ENCODE assay signal across 26 cellular contexts in genomic region chr1:164668451-164668850, GRCh38.
"Had no signal": no experiment of that assay in that cellular context is flagged by ENCODE, and none has a peak within 500 bp of the region (broad histone marks: within the 10 kb centered on the region; RNA-seq: fewer than 3 reads in every experiment).

No MANE protein-coding gene starts in this region.

- H3K36me3 ChIP-seq: SJCRH30 had no signal

- H3K4me1 Mint-ChIP-seq: activated CD4-positive, alpha-beta memory T cell treated with anti-CD3 and anti-CD28 coated beads, Interleukin-2, amount 10 ng/mL, durations not matched to agents 7 days and 5 days; activated T-helper 17 cell treated with anti-CD3 and anti-CD28 coated beads, Interleukin-2, amount 50 U/mL, for 72 hours had no signal

- H3K27me3 Mint-ChIP-seq: activated CD4-positive, alpha-beta memory T cell treated with anti-CD3 and anti-CD28 coated beads, Interleukin-2, amount 10 ng/mL, durations not matched to agents 7 days and 5 days; activated CD4-positive, alpha-beta T cell treated with anti-CD3 and anti-CD28 coated beads, Interleukin-2, amount 10 ng/mL, durations not matched to agents 7 days and 5 days; activated naive CD8-positive, alpha-beta T cell; activated T-helper 17 cell treated with anti-CD3 and anti-CD28 coated beads, Interleukin-2, amount 50 U/mL, for 72 hours had no signal

- H3K4me3 ChIP-seq: SJCRH30 had no signal

- H3K4me3 Mint-ChIP-seq: activated CD4-positive, alpha-beta memory T cell treated with anti-CD3 and anti-CD28 coated beads, Interleukin-2, amount 10 ng/mL, durations not matched to agents 7 days and 5 days; activated CD4-positive, alpha-beta T cell treated with anti-CD3 and anti-CD28 coated beads, Interleukin-2, amount 10 ng/mL, durations not matched to agents 7 days and 5 days; activated naive CD4-positive, alpha-beta T cell treated with anti-CD3 and anti-CD28 coated beads for 36 hours; activated naive CD8-positive, alpha-beta T cell; activated T-helper 17 cell treated with anti-CD3 and anti-CD28 coated beads, Interleukin-2, amount 50 U/mL, for 72 hours had no signal

- H3K27me3 ChIP-seq: SJCRH30 had no signal

- H3K27ac Mint-ChIP-seq: activated CD4-positive, alpha-beta memory T cell treated with anti-CD3 and anti-CD28 coated beads, Interleukin-2, amount 10 ng/mL, durations not matched to agents 7 days and 5 days; activated CD4-positive, alpha-beta T cell treated with anti-CD3 and anti-CD28 coated beads, Interleukin-2, amount 10 ng/mL, durations not matched to agents 7 days and 5 days; activated naive CD4-positive, alpha-beta T cell treated with anti-CD3 and anti-CD28 coated beads for 36 hours; activated naive CD8-positive, alpha-beta T cell; activated T-helper 17 cell treated with anti-CD3 and anti-CD28 coated beads, Interleukin-2, amount 50 U/mL, for 72 hours had no signal

- DNase-seq: activated CD4-positive, alpha-beta memory T cell treated with anti-CD3 and anti-CD28 coated beads, Interleukin-2, amount 10 ng/mL, durations not matched to agents 7 days and 5 days; activated CD4-positive, alpha-beta T cell treated with anti-CD3 and anti-CD28 coated beads, Interleukin-2, amount 10 ng/mL, durations not matched to agents 7 days and 5 days; activated CD4-positive, CD25-positive, alpha-beta regulatory T cell; activated gamma-delta T cell; activated naive CD4-positive, alpha-beta T cell treated with anti-CD3 and anti-CD28 coated beads for 36 hours; activated T-cell treated with anti-CD3 and anti-CD28 coated beads for 4 hours; activated T-cell treated with anti-CD3 and anti-CD28 coated beads, Interleukin-2, amount 50 U/mL, for 48 hours; amygdala; cerebellar nuclear complex; NCI-H146; NCI-H187 treated with DMSO at 0.1 percent for 48 hours; NCI-H2081 treated with DMSO at 0.1 percent for 48 hours; NCI-H226; NCI-H526; NCI-H774; NK-92 treated with Interleukin-12 subunit alpha and Interleukin-12 subunit beta, amount 100 ng/mL, for 24 hours; OCI-M1; Right ventricle myocardium superior; SJCRH30; SK-N-SH; T-helper 1 cell had no signal

- H3K27ac ChIP-seq: RWPE1, SJCRH30, VCaP had no signal

- H3K36me3 Mint-ChIP-seq: activated naive CD8-positive, alpha-beta T cell had no signal

- H3K9me3 ChIP-seq: SJCRH30, SK-N-SH had no signal

- ATAC-seq: activated T-helper 17 cell treated with anti-CD3 and anti-CD28 coated beads, Interleukin-2, amount 50 U/mL, for 72 hours; Panc1 had no signal

- H3K4me1 ChIP-seq: SJCRH30 had no signal
